1 cellular context compared by ENCODE assay signal in genomic region chr4:140315032-140315826, GRCh38.
TF ChIP-seq lines count a peak whose summit lies in the region.

No MANE protein-coding gene starts in this region.

TF ChIP-seq in IMR-90, 13 proteins besides CTCF, POLR2A, EP300 and RAD21 (continued from another document):
- TF ChIP-seq MAZ (IDR thresholded peaks at IDR 0.05; ENCODE audit: borderline replicate concordance, low read depth, low read length) = no peak
